ENCODE assay signal across 21 cellular contexts in genomic region chr12:91804533-91804932, GRCh38.
DNase-seq lines count a peak whose midpoint lies in the region; ATAC-seq and TF ChIP-seq lines count a peak whose summit lies in the region.
"Had no signal": no experiment of that assay in that cellular context is flagged by ENCODE, and none has a peak within 500 bp of the region (broad histone marks: within the 10 kb centered on the region; RNA-seq: fewer than 3 reads in every experiment).

No MANE protein-coding gene starts in this region.

- H3K4me3 ChIP-seq in RWPE2 (ENCODE audit: severe bottlenecking) (no peak overlapping the region), epithelial cell of proximal tubule (ENCODE audit: low read depth, low read length) (no peak overlapping the region)
- H3K4me3 ChIP-seq: K562, SJCRH30, spleen, upper lobe of right lung had no signal

- H3K27me3 ChIP-seq in RWPE2 (ENCODE audit: insufficient read depth, poor library complexity, severe bottlenecking), result no peaks in the 10 kb centered on the region
- H3K27me3 ChIP-seq: SJCRH30, spleen, upper lobe of right lung had no signal

- H3K4me1 ChIP-seq in RWPE2 (ENCODE audit: insufficient read depth, poor library complexity, severe bottlenecking), result no peaks in the 10 kb centered on the region
- H3K4me1 ChIP-seq: SJCRH30, spleen, upper lobe of right lung had no signal

- no peak overlapping the region for H3K27ac ChIP-seq in RWPE2 (ENCODE audit: poor library complexity, severe bottlenecking)
- H3K27ac ChIP-seq: SJCRH30, spleen, upper lobe of right lung had no signal

- H3K9me3 ChIP-seq in RWPE2 (ENCODE audit: severe bottlenecking), result no peaks in the 10 kb centered on the region
- H3K9me3 ChIP-seq: SJCRH30, upper lobe of right lung had no signal

- no peaks in the 10 kb centered on the region for H3K36me3 ChIP-seq in RWPE2 (ENCODE audit: low read depth)
- H3K36me3 ChIP-seq: SJCRH30, spleen, upper lobe of right lung had no signal

- DNase-seq in HK-2 (ENCODE audit: unreplicated experiment), result peak; percentile 16
- DNase-seq in RWPE2 (ENCODE audit: low spot score), result peak; percentile 27
- DNase-seq in epithelial cell of proximal tubule (ENCODE audit: low read depth), result peak; percentile 12
- peak; percentile 83 for DNase-seq in renal cortical epithelial cell (ENCODE audit: low read depth)
- DNase-seq in cerebellar cortex (ENCODE audit: low spot score), result no peak
- DNase-seq: activated B cell treated with CpG ODN at 0.5 μM for 24 hours; activated CD4-positive, alpha-beta memory T cell treated with anti-CD3 and anti-CD28 coated beads for 36 hours; activated gamma-delta T cell treated with Interleukin-2 at 50 U/mL for 16 hours; amniotic stem cell; COR-L47; effector memory CD4-positive, alpha-beta T cell; MV-4-11; NCI-H1694 treated with DMSO at 0.1 percent for 48 hours; NCI-H2227 treated with DMSO at 0.1 percent for 48 hours; NCI-H82; SJCRH30; spleen; upper lobe of right lung had no signal

- TF ChIP-seq CTCF in RWPE2 (IDR thresholded peaks at IDR 0.05; ENCODE audit: poor library complexity, severe bottlenecking), result no peak
- no peak for TF ChIP-seq CTCF in epithelial cell of proximal tubule (conservative IDR thresholded peaks at IDR 0.05; ENCODE audit: low read depth, low read length)

- ATAC-seq in RWPE2 (ENCODE audit: low read depth) (peak; percentile 54; the same call in 1 of the 3 replicates), HG02571 (IDR thresholded peaks at IDR 0.05; ENCODE audit: unreplicated experiment) (no peak), HG03520 (IDR thresholded peaks at IDR 0.05; ENCODE audit: unreplicated experiment) (no peak)
- ATAC-seq: K562, upper lobe of right lung had no signal
